In the genomic region with DNA sequence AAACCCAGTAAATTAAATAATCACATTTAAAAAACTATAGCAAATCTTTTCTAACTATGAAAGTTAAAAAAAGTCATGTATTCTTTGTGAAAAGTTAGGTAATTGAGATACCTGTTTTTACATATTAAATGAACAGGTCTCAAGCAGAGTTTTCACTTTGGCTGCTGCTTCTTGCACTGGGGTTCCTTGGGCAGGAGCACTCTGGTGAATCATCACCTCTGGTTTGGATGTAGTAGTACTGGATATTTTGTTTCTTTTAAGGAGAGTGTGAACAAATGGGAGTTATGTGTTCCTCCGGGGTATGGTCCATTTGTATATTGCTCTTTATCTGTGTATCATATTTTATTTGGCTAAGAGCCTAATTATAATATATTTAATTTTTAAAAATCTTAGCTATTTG, we compare ENCODE assay signal across 27 cellular contexts.
A peak's percentile ranks its signal among the peaks of the same experiment; 100 is the strongest.
DNase-seq lines count a peak whose midpoint lies in the region; ATAC-seq, FAIRE-seq and TF ChIP-seq lines count a peak whose summit lies in the region.
"Had no signal": no experiment of that assay in that cellular context is flagged by ENCODE, and none has a peak within 500 bp of the region (broad histone marks: within the 10 kb centered on the region; RNA-seq: fewer than 3 reads in every experiment).

No MANE protein-coding gene starts in this region.

- CTCF ChIA-PET in SK-N-SH (lab: Yijun Ruan, JAX) = interaction anchor here (0.7 to 1.0 kb wide), 2 partner anchors 23 to 80 kb away, joined by 3 read pairs; no protein-coding TSS in a partner anchor

- WGBS in SK-N-SH (ENCODE audit: low lambda C conversion rate) = 95% methylated on average over 1 of the region's 1 CpG

- no peak for TF ChIP-seq POLR2A in GM12892 (IDR thresholded peaks at IDR 0.05; ENCODE audit: low read depth, low read length)

- H3K27ac ChIP-seq in SK-N-SH (ENCODE audit: low read depth in 2 of 2, low read length in 1 of 2) (no peak overlapping the region), astrocyte (ENCODE audit: low read depth, low read length) (no peak overlapping the region)
- H3K27ac ChIP-seq: 22Rv1, gastrocnemius medialis, lower lobe of right lung, transverse colon had no signal

- no peak for TF ChIP-seq RAD21 in SK-N-SH (IDR thresholded peaks at IDR 0.05; ENCODE audit: low read length)

- no peaks in the 10 kb centered on the region for H3K36me3 ChIP-seq in SK-N-SH (replicated peaks in 1 of 2; ENCODE audit: control insufficient read depth in 1 of 2, insufficient read depth in 2 of 2, low read length in 1 of 2)
- H3K36me3 ChIP-seq in astrocyte (ENCODE audit: insufficient read depth, low read length) = no peaks in the 10 kb centered on the region
- H3K36me3 ChIP-seq: gastrocnemius medialis, lower lobe of right lung, transverse colon had no signal

- H3K79me2 ChIP-seq in SK-N-SH (ENCODE audit: insufficient read depth) = peaks cover 50% of the 10 kb centered on the region
- H3K79me2 ChIP-seq in astrocyte (ENCODE audit: insufficient read depth, low read length) = peaks cover 68% of the 10 kb centered on the region

- H3K4me1 ChIP-seq in SK-N-SH (ENCODE audit: control insufficient read depth in 1 of 2, insufficient read depth in 2 of 2, low read depth in 1 of 2, low read length in 1 of 2) (no peaks in the 10 kb centered on the region; a peak in 2 of 4 replicates), astrocyte (ENCODE audit: insufficient read depth, low read length) (no peaks in the 10 kb centered on the region)
- H3K4me1 ChIP-seq: gastrocnemius medialis, lower lobe of right lung, transverse colon had no signal

- H3K36me3 Mint-ChIP-seq in astrocyte (ENCODE audit: low read depth, unreplicated experiment) = peaks cover 2% of the 10 kb centered on the region

- H3K9me2 ChIP-seq in SK-N-SH = no peaks in the 10 kb centered on the region

- H3K4me2 ChIP-seq in SK-N-SH (no peak overlapping the region), astrocyte (ENCODE audit: low read length) (no peak overlapping the region)

- DNase-seq in SK-N-SH = no peak
- DNase-seq in astrocyte (ENCODE audit: low read depth) = peak; percentile 52
- DNase-seq in fibroblast of peridontal ligament (ENCODE audit: extremely low read depth) = peak; percentile 42
- peak; percentile 14 for DNase-seq in stromal cell of bone marrow (ENCODE audit: low read depth)
- DNase-seq in GM12892 (ENCODE audit: insufficient read length) = no peak
- no peak for DNase-seq in midbrain (lab: John Stamatoyannopoulos, UW)
- DNase-seq: activated T-cell treated with anti-CD3 and anti-CD28 coated beads, Interleukin-2, amount 50 U/mL, for 4 hours; amniotic stem cell; CD4-positive, alpha-beta T cell; central memory CD4-positive, alpha-beta T cell; gastrocnemius medialis; GOT3; KBM-7; kidney; lower lobe of right lung; MV-4-11; NCI-H1694 treated with DMSO at 0.1 percent for 48 hours; NCI-H2171 treated with DMSO at 0.1 percent for 48 hours; NCI-H526 treated with DMSO at 0.1 percent for 48 hours; stimulated activated CD8-positive, alpha-beta memory T cell treated with anti-CD3 and anti-CD28 coated beads, Interleukin-4, amount 100 ng/mL, for 48 hours; T-helper 17 cell; transverse colon had no signal

- H3K9me3 ChIP-seq in SK-N-SH = no peaks in the 10 kb centered on the region
- H3K9me3 ChIP-seq in astrocyte (ENCODE audit: insufficient read depth, low read depth, low read length) = no peaks in the 10 kb centered on the region
- H3K9me3 ChIP-seq: gastrocnemius medialis, lower lobe of right lung, transverse colon had no signal

- no peaks in the 10 kb centered on the region for H3K9me3 Mint-ChIP-seq in astrocyte (ENCODE audit: unreplicated experiment)

- H3K27me3 Mint-ChIP-seq in astrocyte (ENCODE audit: low read depth, unreplicated experiment) = no peaks in the 10 kb centered on the region
- H3K27me3 Mint-ChIP-seq: CD4-positive, alpha-beta T cell; T-helper 17 cell had no signal

- POLR2A ChIA-PET in SK-N-SH (lab: Yijun Ruan, JAX) = no interaction called here

- H3K27me3 ChIP-seq in SK-N-SH (ENCODE audit: insufficient read depth) (no peaks in the 10 kb centered on the region), astrocyte (ENCODE audit: insufficient read depth, low read length) (no peaks in the 10 kb centered on the region)
- H3K27me3 ChIP-seq: gastrocnemius medialis, transverse colon had no signal

- no peak for FAIRE-seq in astrocyte (lab: Jason Lieb, UNC)
- no peak for FAIRE-seq in GM12892 (lab: Jason Lieb, UNC)
- FAIRE-seq: GM18507, kidney had no signal

- no peak overlapping the region for H3K4me3 Mint-ChIP-seq in astrocyte (ENCODE audit: unreplicated experiment)
- H3K4me3 Mint-ChIP-seq: activated T-cell treated with anti-CD3 and anti-CD28 coated beads, Interleukin-2, amount 50 U/mL, for 4 hours; CD4-positive, alpha-beta T cell; neural crest cell; T-helper 17 cell had no signal

- TF ChIP-seq EP300 in SK-N-SH (IDR thresholded peaks at IDR 0.05; ENCODE audit: borderline replicate concordance in 1 of 2, low read depth in 1 of 2, low read length in 1 of 2) = no peak

- H3K9ac ChIP-seq in SK-N-SH (no peak overlapping the region), astrocyte (ENCODE audit: low read length) (no peak overlapping the region)

- H4K20me1 ChIP-seq in SK-N-SH (ENCODE audit: insufficient read depth) (no peaks in the 10 kb centered on the region; the same call in 1 of the 2 replicates), astrocyte (ENCODE audit: insufficient read depth, low read length) (no peaks in the 10 kb centered on the region)

- ATAC-seq in SK-N-SH treated with all-trans-retinoic acid at 6 μM for 48 hours (no peak), GM21576 (IDR thresholded peaks at IDR 0.05; ENCODE audit: unreplicated experiment) (no peak)
- ATAC-seq: activated T-cell treated with anti-CD3 and anti-CD28 coated beads, Interleukin-2, amount 50 U/mL, for 4 hours; gastrocnemius medialis; lower lobe of right lung; T-helper 17 cell had no signal

- H3K27ac Mint-ChIP-seq in astrocyte (ENCODE audit: unreplicated experiment) = no peak overlapping the region
- H3K27ac Mint-ChIP-seq: CD4-positive, alpha-beta T cell; T-helper 17 cell had no signal

- no peak for TF ChIP-seq CTCF in SK-N-SH (IDR thresholded peaks at IDR 0.05)
- no peak for TF ChIP-seq CTCF in astrocyte (IDR thresholded peaks at IDR 0.05; ENCODE audit: insufficient read depth, low read depth, low read length)

- no peak overlapping the region for H3K4me3 ChIP-seq in SK-N-SH (ENCODE audit: low read depth in 2 of 2, low read length in 1 of 2)
- H3K4me3 ChIP-seq in astrocyte (ENCODE audit: insufficient read depth, low read depth, low read length) = no peak overlapping the region
- H3K4me3 ChIP-seq: gastrocnemius medialis, lower lobe of right lung, transverse colon had no signal

- no peaks in the 10 kb centered on the region for H3K4me1 Mint-ChIP-seq in astrocyte (ENCODE audit: low read depth, unreplicated experiment)

- no peak overlapping the region for H2AFZ ChIP-seq in SK-N-SH (ENCODE audit: low read depth)
- H2AFZ ChIP-seq in astrocyte (ENCODE audit: low read depth, low read length) = no peak overlapping the region

- H3F3A ChIP-seq in SK-N-SH (replicated peaks; ENCODE audit: insufficient read depth) = peaks cover 8% of the 10 kb centered on the region

TF ChIP-seq in SK-N-SH, 30 proteins besides CTCF, POLR2A, EP300 and RAD21:
- TF ChIP-seq FOSL2 (IDR thresholded peaks at IDR 0.05; ENCODE audit: borderline replicate concordance, low read depth) (peak; percentile 8; the same call in 1 of the 2 replicates), MXI1 (IDR thresholded peaks at IDR 0.05; ENCODE audit: low read depth, low read length) (no peak)

TF ChIP-seq in SK-N-SH treated with all-trans-retinoic acid at 6 μM for 48 hours, 23 proteins besides CTCF, POLR2A, EP300 and RAD21:
- TF ChIP-seq OSR1 (CRISPR knock-in tag; IDR thresholded peaks at IDR 0.05) (no peak), ZFP30 (CRISPR knock-in tag; IDR thresholded peaks at IDR 0.05) (no peak)

Comparison
In these comparisons a context has a peak if more than half of its experiments do, and no peak if none do; other contexts are left out.
1. DNase-seq: peak in astrocyte (single experiment), fibroblast of peridontal ligament (single experiment) and stromal cell of bone marrow (single experiment); none in SK-N-SH (single experiment), GM12892 (single experiment) and midbrain (single experiment).